In the genomic region with DNA sequence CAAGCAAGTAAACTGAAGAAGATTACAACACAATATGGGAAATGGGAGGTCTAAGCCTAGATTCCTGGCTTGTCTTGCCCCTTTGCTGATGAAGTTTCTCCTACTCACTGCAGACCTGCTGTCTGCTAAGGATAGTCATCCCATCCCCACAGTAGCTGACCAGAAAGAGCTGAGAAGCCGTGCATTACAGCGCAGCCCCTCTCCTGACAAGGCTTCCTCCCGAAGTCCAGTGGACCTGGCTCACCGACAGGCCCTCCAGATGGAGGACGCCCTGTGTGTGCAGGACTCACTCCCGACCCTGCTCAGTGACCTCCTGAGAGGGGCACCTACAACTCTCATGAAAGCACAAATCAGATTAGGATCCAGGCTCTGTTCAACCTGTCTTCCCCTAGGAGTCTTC, we compare ENCODE assay signal across 25 cellular contexts. TPM values are rescaled to one million over a fixed set of nuclear protein-coding genes. Genes with fewer than 3 reads are reported as not detected.
DNase-seq lines count a peak whose midpoint lies in the region; ATAC-seq, FAIRE-seq and TF ChIP-seq lines count a peak whose summit lies in the region.
"Had no signal": no experiment of that assay in that cellular context is flagged by ENCODE, and none has a peak within 500 bp of the region (broad histone marks: within the 10 kb centered on the region; RNA-seq: fewer than 3 reads in every experiment).

No MANE protein-coding gene starts in this region.

- 87% methylated on average over 6 of the region's 6 CpGs for WGBS in A549 (ENCODE audit: missing lambda C conversion rate)
- WGBS in right cardiac atrium: 94% methylated on average over 6 of the region's 6 CpGs

- intact Hi-C loops in right cardiac atrium (cut with DNase I): no loop called here

- TF ChIP-seq CTCF in A549 (IDR thresholded peaks at IDR 0.05) (no peak), HEK293 (tag by site-specific recombination; IDR thresholded peaks at IDR 0.05) (no peak), D721Med (IDR thresholded peaks at IDR 0.05; ENCODE audit: insufficient read depth, missing control alignments) (no peak)

- no peak for ATAC-seq in A549
- ATAC-seq in right cardiac atrium: no peak
- ATAC-seq: CD8-positive, alpha-beta T cell; GM12878 had no signal

- no peak for FAIRE-seq in A549 (lab: Jason Lieb, UNC)
- no peak for FAIRE-seq in D721Med (lab: Jason Lieb, UNC)
- FAIRE-seq: A204.1, GM12878, GM12892, GM18507 had no signal

- H3K4me1 ChIP-seq in A549 (peaks cover 24% of the 10 kb centered on the region), HEK293 (ENCODE audit: control insufficient read depth, insufficient read depth, low read length) (no peaks in the 10 kb centered on the region), right cardiac atrium (ENCODE audit: control insufficient read depth, insufficient read depth, low read length) (no peaks in the 10 kb centered on the region)
- H3K4me1 ChIP-seq: Caco-2 had no signal

- POLR2A ChIA-PET in A549 (lab: Yijun Ruan, JAX): no interaction called here
- POLR2A ChIA-PET in HEK293 (lab: Yijun Ruan, JAX): interaction anchor here (1.1 kb wide), 1 partner anchor 37 kb away, joined by 3 read pairs; no protein-coding TSS in a partner anchor

- H3K27ac ChIP-seq in A549 (no peak overlapping the region), HEK293 (ENCODE audit: extremely low read depth, low read depth, low read length) (no peak overlapping the region), right cardiac atrium (ENCODE audit: low read length) (no peak overlapping the region)
- H3K27ac ChIP-seq: BLaER1 treated with 17β-estradiol and CSF1 and Interleukin-3, amounts not matched to agents 10 nM and 100 nM; C4-2B had no signal

- 0 out of 2 replicates have a peak, but pooled peaks have one; percentile 18 for TF ChIP-seq POLR2A in A549 (IDR thresholded peaks at IDR 0.05; ENCODE audit: low read length)

- DNase-seq in A549 (ENCODE audit: low read depth in 1 of 2, low spot score in 1 of 2) (no peak), left kidney (ENCODE audit: low read depth, low spot score) (peak; percentile 15), HUDEP-2 (lab: John Stamatoyannopoulos, UW; ENCODE audit: unreplicated experiment in 76 of 76) (no peak), D721Med (ENCODE audit: insufficient read length, low spot score) (no peak), right cardiac atrium (no peak)
- DNase-seq: 8988T; AML-193; Caco-2; Calu3; CD4-positive, alpha-beta T cell; CD8-positive, alpha-beta T cell; DMS 273 treated with DMSO at 0.1 percent for 48 hours; DMS153; DMS53; DMS79; DND-41; EL; GDM1 had no signal

- H3K9me3 ChIP-seq in A549 (no peaks in the 10 kb centered on the region), HEK293 (ENCODE audit: control insufficient read depth, insufficient read depth, low read depth, low read length) (no peaks in the 10 kb centered on the region), right cardiac atrium (ENCODE audit: control insufficient read depth, low read length) (no peaks in the 10 kb centered on the region)
- H3K9me3 ChIP-seq: BLaER1 treated with 17β-estradiol and CSF1 and Interleukin-3, amounts not matched to agents 10 nM and 100 nM; Caco-2 had no signal

- no peak for TF ChIP-seq EP300 in A549 (IDR thresholded peaks at IDR 0.05)

- peaks cover 55 to 93% of the 10 kb centered on the region in 2 experiments for H3K36me3 ChIP-seq in HEK293 (ENCODE audit: control insufficient read depth in 2 of 2, insufficient read depth in 1 of 2, low read length in 2 of 2)

- CTCF ChIA-PET in A549 (lab: Yijun Ruan, JAX): interaction anchor here (0.7 to 6.1 kb wide), 4 partner anchors 28 to 405 kb away, joined by 3 to 40 read pairs (median 4); no protein-coding TSS in a partner anchor
- CTCF ChIA-PET in HEK293 (lab: Yijun Ruan, JAX): interaction anchor here (0.6 kb wide), 1 partner anchor 288 kb away, joined by 3 read pairs; no protein-coding TSS in a partner anchor

- H3K4me2 ChIP-seq in A549: no peak overlapping the region
- H3K4me2 ChIP-seq: BLaER1 treated with 17β-estradiol and CSF1 and Interleukin-3, amounts not matched to agents 10 nM and 100 nM had no signal

- TF ChIP-seq RAD21 in A549 (conservative IDR thresholded peaks at IDR 0.05 in 1 of 2, IDR thresholded peaks at IDR 0.05 in 1 of 2): no peak

- H3K27me3 ChIP-seq in right cardiac atrium (ENCODE audit: control insufficient read depth, insufficient read depth): no peaks in the 10 kb centered on the region
- H3K27me3 ChIP-seq: BLaER1 treated with 17β-estradiol and CSF1 and Interleukin-3, amounts not matched to agents 10 nM and 100 nM had no signal

- no peak overlapping the region for H3K4me3 ChIP-seq in A549
- no peak overlapping the region for H3K4me3 ChIP-seq in HEK293 (ENCODE audit: low read depth, low read length)
- H3K4me3 ChIP-seq in right cardiac atrium (ENCODE audit: low read length): no peak overlapping the region
- H3K4me3 ChIP-seq: BLaER1 treated with 17β-estradiol and CSF1 and Interleukin-3, amounts not matched to agents 10 nM and 100 nM; GM12878 had no signal

TF ChIP-seq in A549, 52 proteins besides CTCF, POLR2A, EP300 and RAD21:
- TF ChIP-seq ZSCAN20 (CRISPR knock-in tag; IDR thresholded peaks at IDR 0.05) (no peak), HDAC2 (IDR thresholded peaks at IDR 0.05) (no peak), FOSB (CRISPR knock-in tag; IDR thresholded peaks at IDR 0.05) (no peak)
- TF ChIP-seq, protein P1, sequence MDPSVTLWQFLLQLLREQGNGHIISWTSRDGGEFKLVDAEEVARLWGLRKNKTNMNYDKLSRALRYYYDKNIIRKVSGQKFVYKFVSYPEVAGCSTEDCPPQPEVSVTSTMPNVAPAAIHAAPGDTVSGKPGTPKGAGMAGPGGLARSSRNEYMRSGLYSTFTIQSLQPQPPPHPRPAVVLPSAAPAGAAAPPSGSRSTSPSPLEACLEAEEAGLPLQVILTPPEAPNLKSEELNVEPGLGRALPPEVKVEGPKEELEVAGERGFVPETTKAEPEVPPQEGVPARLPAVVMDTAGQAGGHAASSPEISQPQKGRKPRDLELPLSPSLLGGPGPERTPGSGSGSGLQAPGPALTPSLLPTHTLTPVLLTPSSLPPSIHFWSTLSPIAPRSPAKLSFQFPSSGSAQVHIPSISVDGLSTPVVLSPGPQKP (IDR thresholded peaks at IDR 0.05; ENCODE audit: low read depth, low read length): no peak

TF ChIP-seq in HEK293, 187 proteins besides CTCF, POLR2A, EP300 and RAD21 (continues in another document):
- no peak for TF ChIP-seq GLIS2 (tag by site-specific recombination; IDR thresholded peaks at IDR 0.05)
- no peak for TF ChIP-seq ZNF335 (tag by site-specific recombination; conservative IDR thresholded peaks at IDR 0.05)
- no peak for TF ChIP-seq ZNF146 (tag by site-specific recombination; IDR thresholded peaks at IDR 0.05)
- no peak for TF ChIP-seq ZNF10 (tag by site-specific recombination; IDR thresholded peaks at IDR 0.05)
- TF ChIP-seq ZNF571 (tag by site-specific recombination; IDR thresholded peaks at IDR 0.05): no peak
- TF ChIP-seq, protein P2, sequence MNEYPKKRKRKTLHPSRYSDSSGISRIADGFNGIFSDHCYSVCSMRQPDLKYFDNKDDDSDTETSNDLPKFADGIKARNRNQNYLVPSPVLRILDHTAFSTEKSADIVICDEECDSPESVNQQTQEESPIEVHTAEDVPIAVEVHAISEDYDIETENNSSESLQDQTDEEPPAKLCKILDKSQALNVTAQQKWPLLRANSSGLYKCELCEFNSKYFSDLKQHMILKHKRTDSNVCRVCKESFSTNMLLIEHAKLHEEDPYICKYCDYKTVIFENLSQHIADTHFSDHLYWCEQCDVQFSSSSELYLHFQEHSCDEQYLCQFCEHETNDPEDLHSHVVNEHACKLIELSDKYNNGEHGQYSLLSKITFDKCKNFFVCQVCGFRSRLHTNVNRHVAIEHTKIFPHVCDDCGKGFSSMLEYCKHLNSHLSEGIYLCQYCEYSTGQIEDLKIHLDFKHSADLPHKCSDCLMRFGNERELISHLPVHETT (tag by site-specific recombination; IDR thresholded peaks at IDR 0.05): no peak

RNA-seq across cellular contexts. Expression of a gene that starts 35.4 kb away (rescaled TPM):
- 15.2 and 21.5 TPM in 2 replicates for polyA plus RNA-seq in A549 (2011; rRNA removed)
- polyA plus RNA-seq in A549 (2012; cell fraction: cytosol; rRNA removed): 4.4 and 5.1 TPM in 2 replicates
- polyA plus RNA-seq in A549 (2012; cell fraction: nucleus; rRNA removed): 5.5 and 11.7 TPM in 2 replicates
- polyA plus RNA-seq in A549 (2017; fragmentation: RNase III; extraction: RNeasy Plus Mini Kit Qiagen cat#74134 plus additional on column Dnase treatment): 13.6 to 16.1 TPM (median 14.1 TPM) in 3 replicates
- 20.8 and 21.1 TPM in 2 replicates for polyA minus RNA-seq in A549 (2011; rRNA and poly(A)+ RNA removed)
- total RNA-seq in right cardiac atrium: 1 to 10 TPM; 5.8 to 9.0 (median 6.6) TPM
- polyA plus RNA-seq in right cardiac atrium: 2.9 TPM

RNA-seq across cellular contexts. Expression of a gene that starts 35.7 kb away (rescaled TPM):
- polyA plus RNA-seq in A549 (2011; rRNA removed): 517 and 572 TPM in 2 replicates
- polyA plus RNA-seq in A549 (2012; cell fraction: cytosol; rRNA removed): 876 and 1,178 TPM in 2 replicates
- polyA plus RNA-seq in A549 (2012; cell fraction: nucleus; rRNA removed): 419 and 424 TPM in 2 replicates
- polyA plus RNA-seq in A549 (2017; fragmentation: RNase III; extraction: RNeasy Plus Mini Kit Qiagen cat#74134 plus additional on column Dnase treatment): 621 to 751 TPM (median 643 TPM) in 3 replicates
- polyA minus RNA-seq in A549 (2011; rRNA and poly(A)+ RNA removed): 43.1 and 59.7 TPM in 2 replicates
- total RNA-seq in right cardiac atrium: 10 to 100 TPM; 40.3 to 52.6 (median 47.1) TPM
- polyA plus RNA-seq in right cardiac atrium: 129 TPM

RNA-seq across cellular contexts. Expression of a gene that starts 46.3 kb away (rescaled TPM):
- 49.0 and 50.2 TPM in 2 replicates for polyA plus RNA-seq in A549 (2011; rRNA removed)
- 22.9 and 25.0 TPM in 2 replicates for polyA plus RNA-seq in A549 (2012; cell fraction: cytosol; rRNA removed)
- 6.4 and 11.0 TPM in 2 replicates for polyA plus RNA-seq in A549 (2012; cell fraction: nucleus; rRNA removed)
- polyA plus RNA-seq in A549 (2017; fragmentation: RNase III; extraction: RNeasy Plus Mini Kit Qiagen cat#74134 plus additional on column Dnase treatment): 27.9 to 32.2 TPM (median 31.8 TPM) in 3 replicates
- polyA minus RNA-seq in A549 (2011; rRNA and poly(A)+ RNA removed): 11.4 and 14.4 TPM in 2 replicates
- 10 to 100 TPM; 14.0 to 20.4 (median 15.7) TPM for total RNA-seq in right cardiac atrium
- 24.1 TPM for polyA plus RNA-seq in right cardiac atrium

RNA-seq across cellular contexts. Expression of a gene that starts 46.4 kb away (rescaled TPM):
- 4.1 and 4.2 TPM in 2 replicates for polyA plus RNA-seq in A549 (2011; rRNA removed)
- 2.1 and 2.9 TPM in 2 replicates for polyA plus RNA-seq in A549 (2012; cell fraction: cytosol; rRNA removed)
- polyA plus RNA-seq in A549 (2012; cell fraction: nucleus; rRNA removed): 1.6 and 2.0 TPM in 2 replicates
- 2.4 to 3.1 TPM (median 2.6 TPM) in 3 replicates for polyA plus RNA-seq in A549 (2017; fragmentation: RNase III; extraction: RNeasy Plus Mini Kit Qiagen cat#74134 plus additional on column Dnase treatment)
- polyA minus RNA-seq in A549 (2011; rRNA and poly(A)+ RNA removed): 1.9 TPM in 2 replicates
- total RNA-seq in right cardiac atrium: under 1 TPM; 0.47 to 0.91 (median 0.63) TPM
- polyA plus RNA-seq in right cardiac atrium: 1.0 TPM

RNA-seq across cellular contexts. Expression of a gene that starts 48.8 kb away (rescaled TPM):
- polyA plus RNA-seq in A549 (2011; rRNA removed) (0.80 and 0.93 TPM in 2 replicates), A549 (2017; fragmentation: RNase III; extraction: RNeasy Plus Mini Kit Qiagen cat#74134 plus additional on column Dnase treatment) (1.8 to 2.3 TPM (median 2.2 TPM) in 3 replicates), right cardiac atrium (3.0 TPM)
- polyA plus RNA-seq in A549 (2012; cell fraction: cytosol; rRNA removed): 0.67 and 1.1 TPM in 2 replicates
- polyA plus RNA-seq in A549 (2012; cell fraction: nucleus; rRNA removed): 3.8 and 4.0 TPM in 2 replicates
- 1.0 and 1.4 TPM in 2 replicates for polyA minus RNA-seq in A549 (2011; rRNA and poly(A)+ RNA removed)
- total RNA-seq in right cardiac atrium: 1 to 10 TPM in 3 of 4 donors, under 1 TPM in 1; 0.95 to 3.4 (median 2.4) TPM
